In genomic region chr17:18236494-18236893, GRCh38 we compare ENCODE assay signal across 1 cellular context.
TF ChIP-seq lines count a peak whose summit lies in the region.

No MANE protein-coding gene starts in this region.

TF ChIP-seq in IMR-90, 13 proteins besides CTCF, POLR2A, EP300 and RAD21:
- TF ChIP-seq ELK1 (IDR thresholded peaks at IDR 0.05; ENCODE audit: borderline replicate concordance, low read depth, low read length) (no peak), FOS (IDR thresholded peaks at IDR 0.05; ENCODE audit: low read depth, low read length) (no peak), MAFK (IDR thresholded peaks at IDR 0.05; ENCODE audit: low read depth, low read length) (no peak), BHLHE40 (IDR thresholded peaks at IDR 0.05; ENCODE audit: low read depth, low read length) (no peak), MXI1 (IDR thresholded peaks at IDR 0.05; ENCODE audit: borderline replicate concordance, low read depth, low read length) (no peak), CHD1 (IDR thresholded peaks at IDR 0.05; ENCODE audit: low read depth, low read length) (no peak), MAZ (IDR thresholded peaks at IDR 0.05; ENCODE audit: borderline replicate concordance, low read depth, low read length) (no peak), RCOR1 (IDR thresholded peaks at IDR 0.05; ENCODE audit: insufficient replicate concordance, low read length) (no peak), SMC3 (IDR thresholded peaks at IDR 0.05; ENCODE audit: low read depth, low read length) (no peak), RFX5 (IDR thresholded peaks at IDR 0.05; ENCODE audit: low read depth, low read length) (no peak), CEBPB (IDR thresholded peaks at IDR 0.05; ENCODE audit: low read depth, low read length) (no peak), NFE2L2 (IDR thresholded peaks at IDR 0.05; ENCODE audit: low read depth, low read length) (no peak)
- TF ChIP-seq, protein P1, sequence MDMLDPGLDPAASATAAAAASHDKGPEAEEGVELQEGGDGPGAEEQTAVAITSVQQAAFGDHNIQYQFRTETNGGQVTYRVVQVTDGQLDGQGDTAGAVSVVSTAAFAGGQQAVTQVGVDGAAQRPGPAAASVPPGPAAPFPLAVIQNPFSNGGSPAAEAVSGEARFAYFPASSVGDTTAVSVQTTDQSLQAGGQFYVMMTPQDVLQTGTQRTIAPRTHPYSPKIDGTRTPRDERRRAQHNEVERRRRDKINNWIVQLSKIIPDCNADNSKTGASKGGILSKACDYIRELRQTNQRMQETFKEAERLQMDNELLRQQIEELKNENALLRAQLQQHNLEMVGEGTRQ (IDR thresholded peaks at IDR 0.05; ENCODE audit: low read depth, low read length) = no peak
TF ChIP-seq in IMR-90: peak in this region for 0.
